8 cellular contexts compared by ENCODE assay signal in genomic region chr22:41204992-41205900, GRCh38. TPM values are rescaled to one million over a fixed set of nuclear protein-coding genes. Genes with fewer than 3 reads are reported as not detected.
A peak's percentile ranks its signal among the peaks of the same experiment; 100 is the strongest.
DNase-seq lines count a peak whose midpoint lies in the region; ATAC-seq and TF ChIP-seq lines count a peak whose summit lies in the region.

L3MBTL2 (plus strand) TSS chr22:41205312; CDS start chr22:41205363, 51 bp downstream.

- TF ChIP-seq CTCF in AG10803 (conservative IDR thresholded peaks at IDR 0.05; ENCODE audit: low read length), result no peak

- H3K4me3 ChIP-seq in AG10803 (ENCODE audit: low read length), result peak within 1 kb of the TSS; percentile 97

- ATAC-seq in GM19043 (IDR thresholded peaks at IDR 0.05; ENCODE audit: low read depth, unreplicated experiment) (peak; percentile 89), HG03378 (IDR thresholded peaks at IDR 0.05; ENCODE audit: unreplicated experiment) (peak; percentile 87)

- peak; percentile 90 for DNase-seq in AG10803 (ENCODE audit: low read depth)
- peak; percentile 93 for DNase-seq in NCI-H460 (ENCODE audit: extremely low read depth, low read depth)
- peak; percentile 97 for DNase-seq in activated CD4-positive, CD25-positive, alpha-beta regulatory T cell treated with anti-CD3 and anti-CD28 coated beads, Interleukin-2, amount 50 U/mL, for 72 hours
- DNase-seq in cerebellar nuclear complex (lab: John Stamatoyannopoulos, UW), result peak; percentile 92 to 99
- peak; percentile 99 for DNase-seq in islet precursor cell
- DNase-seq in stimulated activated CD4-positive, alpha-beta T cell treated with anti-CD3 and anti-CD28 coated beads, Interleukin-12 subunit alpha, Interleukin-12 subunit beta, amount 100 ng/mL, for 48 hours (ENCODE audit: low read depth in 2 of 3, low spot score in 1 of 3), result peak; percentile 98

RNA-seq across cellular contexts. Expression of gene L3MBTL2, which starts in this region (rescaled TPM):
- total RNA-seq in NCI-H460 (2014; rRNA removed; shearing (Covaris generic)), result 16.4 and 16.9 TPM in 2 replicates
- polyA plus RNA-seq in NCI-H460 (2014; cell fraction: nucleus; rRNA removed), result 19.1 and 20.0 TPM in 2 replicates

Comparison
In these comparisons a context has a peak if more than half of its experiments do, and no peak if none do; other contexts are left out.
1. Peak in every context shown above with its lines: DNase-seq, ATAC-seq and H3K4me3 ChIP-seq.